In the genomic region with DNA sequence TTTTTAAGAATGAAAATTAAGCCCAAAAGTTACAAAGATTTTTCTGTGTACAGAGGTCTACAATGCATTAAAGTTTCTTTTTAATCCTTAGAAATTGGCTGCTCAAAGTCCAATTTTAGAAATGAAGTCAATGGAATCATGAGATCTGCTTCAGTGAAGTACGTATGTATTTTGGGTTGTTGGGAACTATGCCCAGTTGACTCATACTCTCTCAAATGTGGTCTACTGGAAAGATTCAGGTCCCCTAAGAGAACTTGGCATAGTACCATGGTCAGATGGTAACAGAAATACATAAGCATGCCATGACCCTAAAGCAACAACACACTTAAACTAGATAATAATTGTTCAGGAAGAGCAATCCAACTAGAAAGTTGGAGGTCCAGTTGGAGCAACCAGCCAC, we compare ENCODE assay signal across 1 cellular context.
TF ChIP-seq lines count a peak whose summit lies in the region.

No MANE protein-coding gene starts in this region.

TF ChIP-seq in A549, 52 proteins besides CTCF, POLR2A, EP300 and RAD21 (continued from another document):
- TF ChIP-seq USF2 (IDR thresholded peaks at IDR 0.05) (no peak), FOSL2 (IDR thresholded peaks at IDR 0.05) (no peak), FOSL2 (CRISPR knock-in tag; IDR thresholded peaks at IDR 0.05) (no peak)
